8 cellular contexts compared by ENCODE assay signal in the genomic region with DNA sequence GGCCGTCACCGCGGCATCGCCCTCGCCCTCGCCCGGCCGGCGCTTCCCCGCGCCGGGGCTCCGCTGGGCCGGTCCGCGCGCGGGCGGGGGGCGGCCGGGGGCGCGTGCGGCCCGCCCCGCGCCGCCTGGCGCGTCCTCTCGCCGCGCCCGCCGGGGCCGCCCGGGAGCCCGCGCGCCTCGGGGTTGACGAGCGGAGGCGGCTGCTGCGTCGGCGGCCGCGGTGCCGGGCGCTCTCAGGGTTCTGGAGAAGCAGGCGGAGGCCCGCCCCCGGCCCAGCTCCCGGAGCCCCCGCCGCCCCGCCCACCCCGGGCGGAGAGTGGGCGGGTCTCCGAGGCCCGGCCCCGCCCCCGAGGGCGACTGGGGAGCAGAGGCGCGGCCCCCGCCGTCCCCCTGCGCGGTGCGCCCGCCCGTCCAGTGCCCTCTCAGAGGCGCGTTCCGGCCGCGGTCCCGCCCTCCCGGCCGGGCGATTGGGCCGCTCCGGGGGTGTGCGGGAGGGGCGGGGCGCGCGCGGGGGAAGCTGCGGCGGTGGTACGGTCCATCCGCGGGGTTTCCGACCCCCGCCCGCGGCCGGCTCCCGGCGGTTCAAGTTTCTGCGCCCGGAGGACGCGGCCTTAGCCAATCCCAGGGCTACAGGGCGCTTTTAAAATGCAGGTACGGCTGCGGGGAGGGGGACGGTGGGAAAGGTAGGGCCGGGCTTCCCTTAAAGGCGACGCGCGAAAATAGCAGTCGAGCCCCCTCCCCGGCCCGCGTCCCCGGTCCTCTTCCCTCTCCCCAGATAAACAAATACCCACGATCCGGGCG. TPM values are rescaled to one million over a fixed set of nuclear protein-coding genes. Genes with fewer than 3 reads are reported as not detected.
A peak's percentile ranks its signal among the peaks of the same experiment; 100 is the strongest.
DNase-seq lines count a peak whose midpoint lies in the region; ATAC-seq and TF ChIP-seq lines count a peak whose summit lies in the region.

Gene CCDC85C, minus strand, starts transcription at position 243 of the 801 bp plus-strand sequence. CDS start 248 bp downstream, outside the sequence.

- H3K9me3 Mint-ChIP-seq in natural killer cell treated with Interleukin-12 subunit alpha and Interleukin-12 subunit beta and Interleukin-15 and Interleukin-18, amount 100 ng/mL, for 72 hours = no peaks in the 10 kb centered on the region

- peak within 1 kb of the TSS; percentile 86 for H3K4me3 ChIP-seq in LNCaP clone FGC (ENCODE audit: low read depth, low read length)
- peak within 1 kb of the TSS; percentile 68 for H3K4me3 ChIP-seq in RWPE2 (ENCODE audit: severe bottlenecking)

- H3K27me3 ChIP-seq in RWPE2 (ENCODE audit: insufficient read depth, poor library complexity, severe bottlenecking) = no peaks in the 10 kb centered on the region

- TF ChIP-seq CTCF in LNCaP clone FGC (IDR thresholded peaks at IDR 0.05; ENCODE audit: control insufficient read depth, extremely low read depth, insufficient read depth) (no peak), RWPE2 (IDR thresholded peaks at IDR 0.05; ENCODE audit: poor library complexity, severe bottlenecking) (no peak)

- no peak within 1 kb of the TSS for H3K27ac Mint-ChIP-seq in natural killer cell treated with Interleukin-12 subunit alpha and Interleukin-12 subunit beta and Interleukin-15 and Interleukin-18, amount 100 ng/mL, for 72 hours

- peaks cover 0 to 4% of the 10 kb centered on the region in 2 donors for H3K27me3 Mint-ChIP-seq in natural killer cell treated with Interleukin-12 subunit alpha and Interleukin-12 subunit beta and Interleukin-15 and Interleukin-18, amount 100 ng/mL, for 72 hours

- peak within 1 kb of the TSS; percentile 87 for H3K27ac ChIP-seq in RWPE2 (ENCODE audit: poor library complexity, severe bottlenecking)

- peak; percentile 80 for ATAC-seq in RWPE2 (ENCODE audit: low read depth)
- ATAC-seq in natural killer cell treated with Interleukin-12 subunit alpha and Interleukin-12 subunit beta and Interleukin-15 and Interleukin-18, amount 100 ng/mL, for 72 hours = peak; percentile 97 to 98

- no peaks in the 10 kb centered on the region for H3K9me3 ChIP-seq in RWPE2 (ENCODE audit: severe bottlenecking)

- H3K36me3 ChIP-seq in RWPE2 (ENCODE audit: low read depth) = peaks cover 11% of the 10 kb centered on the region

- H3K4me1 Mint-ChIP-seq in natural killer cell treated with Interleukin-12 subunit alpha and Interleukin-12 subunit beta and Interleukin-15 and Interleukin-18, amount 100 ng/mL, for 72 hours (ENCODE audit: low read depth in 2 of 2) = peaks cover 13 to 16% of the 10 kb centered on the region in 2 donors

- H3K4me3 Mint-ChIP-seq in natural killer cell treated with Interleukin-12 subunit alpha and Interleukin-12 subunit beta and Interleukin-15 and Interleukin-18, amount 100 ng/mL, for 72 hours = peak within 1 kb of the TSS; percentile 86

- DNase-seq in DMS79 treated with DMSO at 0.1 percent for 48 hours (lab: John Stamatoyannopoulos, UW) (peak; percentile 98), GOT3 (lab: John Stamatoyannopoulos, UW) (peak; percentile 62), LNCaP clone FGC (ENCODE audit: low read depth) (peak; percentile 87), RWPE2 (ENCODE audit: low spot score) (peak; percentile 96), activated gamma-delta T cell (lab: John Stamatoyannopoulos, UW) (peak; percentile 96), fibroblast of the conjunctiva (ENCODE audit: low read depth) (peak; percentile 80)
- peak; percentile 98 for DNase-seq in natural killer cell treated with Interleukin-12 subunit alpha and Interleukin-12 subunit beta and Interleukin-15 and Interleukin-18, amount 100 ng/mL, for 72 hours (ENCODE audit: low spot score)
- peak; percentile 90 to 98 (median 94) for DNase-seq in stimulated activated naive CD4-positive, alpha-beta T cell (lab: John Stamatoyannopoulos, UW)

- peaks cover 20% of the 10 kb centered on the region for H3K4me1 ChIP-seq in RWPE2 (ENCODE audit: insufficient read depth, poor library complexity, severe bottlenecking)

- H3K36me3 Mint-ChIP-seq in natural killer cell treated with Interleukin-12 subunit alpha and Interleukin-12 subunit beta and Interleukin-15 and Interleukin-18, amount 100 ng/mL, for 72 hours = no peaks in the 10 kb centered on the region

RNA-seq across cellular contexts. Expression of gene CCDC85C, which starts in this region (rescaled TPM):
- total RNA-seq in natural killer cell treated with Interleukin-12 subunit alpha and Interleukin-12 subunit beta and Interleukin-15 and Interleukin-18, amount 100 ng/mL, for 72 hours = 1 to 10 TPM; 2.7 to 3.6 TPM

Comparison
In these comparisons a context has a peak if more than half of its experiments do, and no peak if none do; other contexts are left out.
1. Peak in every context shown above with its lines: DNase-seq, ATAC-seq, H3K4me3 ChIP-seq and H3K27ac ChIP-seq.